Comparison of ENCODE assay signal across 1 cellular context in the genomic region with DNA sequence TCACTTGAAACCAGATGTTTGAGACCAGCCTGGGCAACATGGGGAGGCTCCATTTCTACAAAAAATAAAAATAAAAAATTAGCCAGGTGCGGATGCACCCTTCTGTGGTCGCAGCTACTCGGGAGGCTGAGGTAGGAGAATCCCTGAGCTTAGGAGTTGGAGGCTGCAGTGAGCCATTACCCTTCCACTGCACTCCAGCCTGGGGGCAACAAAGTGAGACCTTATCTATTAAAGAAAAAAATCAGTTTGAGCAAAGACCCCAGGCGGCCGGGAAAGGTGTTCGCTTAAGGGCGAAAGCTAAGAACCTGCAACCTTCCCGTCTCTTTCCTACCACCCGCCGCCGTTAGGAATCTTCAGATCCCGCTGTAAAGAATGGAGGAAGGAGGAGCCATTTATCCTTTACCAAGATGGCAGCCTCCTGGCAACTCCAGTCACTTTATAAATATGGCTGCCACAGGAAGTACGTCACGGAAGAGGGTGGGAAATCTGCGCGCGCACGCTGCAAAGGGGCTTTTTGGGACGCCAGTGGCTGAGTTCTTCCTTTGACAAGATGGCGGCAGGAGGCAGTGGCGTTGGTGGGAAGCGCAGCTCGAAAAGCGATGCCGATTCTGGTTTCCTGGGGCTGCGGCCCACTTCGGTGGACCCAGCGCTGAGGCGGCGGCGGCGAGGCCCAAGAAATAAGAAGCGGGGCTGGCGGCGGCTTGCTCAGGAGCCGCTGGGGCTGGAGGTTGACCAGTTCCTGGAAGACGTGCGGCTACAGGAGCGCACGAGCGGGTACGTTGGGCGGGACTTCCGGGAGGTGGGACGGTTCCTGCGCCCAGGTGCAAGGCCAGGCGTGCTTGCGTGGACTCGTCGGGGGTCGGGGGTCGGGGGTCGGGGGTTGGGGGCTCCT.
A peak's percentile ranks its signal among the peaks of the same experiment; 100 is the strongest.
TF ChIP-seq lines count a peak whose summit lies in the region.

A gene (plus strand): TSS at position 537 of the 892 bp plus-strand sequence. CDS start 14 bp downstream, at position 551.

TF ChIP-seq in K562, 482 proteins besides CTCF, POLR2A, EP300 and RAD21 (continued from another document and continues in another):
- TF ChIP-seq, protein P1, sequence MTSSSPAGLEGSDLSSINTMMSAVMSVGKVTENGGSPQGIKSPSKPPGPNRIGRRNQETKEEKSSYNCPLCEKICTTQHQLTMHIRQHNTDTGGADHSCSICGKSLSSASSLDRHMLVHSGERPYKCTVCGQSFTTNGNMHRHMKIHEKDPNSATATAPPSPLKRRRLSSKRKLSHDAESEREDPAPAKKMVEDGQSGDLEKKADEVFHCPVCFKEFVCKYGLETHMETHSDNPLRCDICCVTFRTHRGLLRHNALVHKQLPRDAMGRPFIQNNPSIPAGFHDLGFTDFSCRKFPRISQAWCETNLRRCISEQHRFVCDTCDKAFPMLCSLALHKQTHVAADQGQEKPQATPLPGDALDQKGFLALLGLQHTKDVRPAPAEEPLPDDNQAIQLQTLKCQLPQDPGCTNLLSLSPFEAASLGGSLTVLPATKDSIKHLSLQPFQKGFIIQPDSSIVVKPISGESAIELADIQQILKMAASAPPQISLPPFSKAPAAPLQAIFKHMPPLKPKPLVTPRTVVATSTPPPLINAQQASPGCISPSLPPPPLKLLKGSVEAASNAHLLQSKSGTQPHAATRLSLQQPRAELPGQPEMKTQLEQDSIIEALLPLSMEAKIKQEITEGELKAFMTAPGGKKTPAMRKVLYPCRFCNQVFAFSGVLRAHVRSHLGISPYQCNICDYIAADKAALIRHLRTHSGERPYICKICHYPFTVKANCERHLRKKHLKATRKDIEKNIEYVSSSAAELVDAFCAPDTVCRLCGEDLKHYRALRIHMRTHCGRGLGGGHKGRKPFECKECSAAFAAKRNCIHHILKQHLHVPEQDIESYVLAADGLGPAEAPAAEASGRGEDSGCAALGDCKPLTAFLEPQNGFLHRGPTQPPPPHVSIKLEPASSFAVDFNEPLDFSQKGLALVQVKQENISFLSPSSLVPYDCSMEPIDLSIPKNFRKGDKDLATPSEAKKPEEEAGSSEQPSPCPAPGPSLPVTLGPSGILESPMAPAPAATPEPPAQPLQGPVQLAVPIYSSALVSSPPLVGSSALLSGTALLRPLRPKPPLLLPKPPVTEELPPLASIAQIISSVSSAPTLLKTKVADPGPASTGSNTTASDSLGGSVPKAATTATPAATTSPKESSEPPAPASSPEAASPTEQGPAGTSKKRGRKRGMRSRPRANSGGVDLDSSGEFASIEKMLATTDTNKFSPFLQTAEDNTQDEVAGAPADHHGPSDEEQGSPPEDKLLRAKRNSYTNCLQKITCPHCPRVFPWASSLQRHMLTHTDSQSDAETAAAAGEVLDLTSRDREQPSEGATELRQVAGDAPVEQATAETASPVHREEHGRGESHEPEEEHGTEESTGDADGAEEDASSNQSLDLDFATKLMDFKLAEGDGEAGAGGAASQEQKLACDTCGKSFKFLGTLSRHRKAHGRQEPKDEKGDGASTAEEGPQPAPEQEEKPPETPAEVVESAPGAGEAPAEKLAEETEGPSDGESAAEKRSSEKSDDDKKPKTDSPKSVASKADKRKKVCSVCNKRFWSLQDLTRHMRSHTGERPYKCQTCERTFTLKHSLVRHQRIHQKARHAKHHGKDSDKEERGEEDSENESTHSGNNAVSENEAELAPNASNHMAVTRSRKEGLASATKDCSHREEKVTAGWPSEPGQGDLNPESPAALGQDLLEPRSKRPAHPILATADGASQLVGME (CRISPR knock-in tag; IDR thresholded peaks at IDR 0.05): 0 out of 2 replicates have a peak, but pooled peaks have one; percentile 31
- TF ChIP-seq, protein P2, sequence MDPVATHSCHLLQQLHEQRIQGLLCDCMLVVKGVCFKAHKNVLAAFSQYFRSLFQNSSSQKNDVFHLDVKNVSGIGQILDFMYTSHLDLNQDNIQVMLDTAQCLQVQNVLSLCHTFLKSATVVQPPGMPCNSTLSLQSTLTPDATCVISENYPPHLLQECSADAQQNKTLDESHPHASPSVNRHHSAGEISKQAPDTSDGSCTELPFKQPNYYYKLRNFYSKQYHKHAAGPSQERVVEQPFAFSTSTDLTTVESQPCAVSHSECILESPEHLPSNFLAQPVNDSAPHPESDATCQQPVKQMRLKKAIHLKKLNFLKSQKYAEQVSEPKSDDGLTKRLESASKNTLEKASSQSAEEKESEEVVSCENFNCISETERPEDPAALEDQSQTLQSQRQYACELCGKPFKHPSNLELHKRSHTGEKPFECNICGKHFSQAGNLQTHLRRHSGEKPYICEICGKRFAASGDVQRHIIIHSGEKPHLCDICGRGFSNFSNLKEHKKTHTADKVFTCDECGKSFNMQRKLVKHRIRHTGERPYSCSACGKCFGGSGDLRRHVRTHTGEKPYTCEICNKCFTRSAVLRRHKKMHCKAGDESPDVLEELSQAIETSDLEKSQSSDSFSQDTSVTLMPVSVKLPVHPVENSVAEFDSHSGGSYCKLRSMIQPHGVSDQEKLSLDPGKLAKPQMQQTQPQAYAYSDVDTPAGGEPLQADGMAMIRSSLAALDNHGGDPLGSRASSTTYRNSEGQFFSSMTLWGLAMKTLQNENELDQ (CRISPR knock-in tag; IDR thresholded peaks at IDR 0.05; ENCODE audit: borderline replicate concordance): no peak
- TF ChIP-seq, protein P3, sequence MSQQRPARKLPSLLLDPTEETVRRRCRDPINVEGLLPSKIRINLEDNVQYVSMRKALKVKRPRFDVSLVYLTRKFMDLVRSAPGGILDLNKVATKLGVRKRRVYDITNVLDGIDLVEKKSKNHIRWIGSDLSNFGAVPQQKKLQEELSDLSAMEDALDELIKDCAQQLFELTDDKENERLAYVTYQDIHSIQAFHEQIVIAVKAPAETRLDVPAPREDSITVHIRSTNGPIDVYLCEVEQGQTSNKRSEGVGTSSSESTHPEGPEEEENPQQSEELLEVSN (IDR thresholded peaks at IDR 0.05; ENCODE audit: borderline replicate concordance in 1 of 2, extremely low read depth in 1 of 2, insufficient read depth in 1 of 2, insufficient read length in 1 of 2, low read depth in 1 of 2, low read length in 1 of 2, poor library complexity in 1 of 2, severe bottlenecking in 1 of 2): peak in 1 of 2 experiments; percentile 20
- TF ChIP-seq TCF3 (CRISPR knock-in tag; IDR thresholded peaks at IDR 0.05) (peak; percentile 20; the same call in 1 of the 2 replicates), HCFC1 (IDR thresholded peaks at IDR 0.05; ENCODE audit: low read depth, low read length) (peak; percentile 94), TAL1 (IDR thresholded peaks at IDR 0.05) (no peak), NCOR1 (IDR thresholded peaks at IDR 0.05) (peak; percentile 36; the same call in 1 of the 2 replicates), ZKSCAN3 (CRISPR knock-in tag; IDR thresholded peaks at IDR 0.05) (no peak), NR2C2 (CRISPR knock-in tag; IDR thresholded peaks at IDR 0.05) (peak; percentile 25; the same call in 1 of the 2 replicates), NR2C2 (tag; IDR thresholded peaks at IDR 0.05) (peak; percentile 89), EHMT2 (IDR thresholded peaks at IDR 0.05) (peak; percentile 97), L3MBTL2 (IDR thresholded peaks at IDR 0.05) (peak; percentile 63; the same call in 1 of the 2 replicates), ATF7 (IDR thresholded peaks at IDR 0.05) (peak; percentile 84), PHF8 (IDR thresholded peaks at IDR 0.05; ENCODE audit: borderline replicate concordance, low read length) (peak; percentile 94), TBP (optimal IDR thresholded peaks at IDR 0.05; ENCODE audit: low read depth, low read length) (peak; percentile 95), MEIS2 (IDR thresholded peaks at IDR 0.05; ENCODE audit: partially characterized antibody) (peak; percentile 37), KLF1 (tag; IDR thresholded peaks at IDR 0.05) (no peak), SIN3B (IDR thresholded peaks at IDR 0.05; ENCODE audit: low read depth) (peak; percentile 93), ZKSCAN8 (CRISPR knock-in tag; IDR thresholded peaks at IDR 0.05) (no peak), TEAD2 (tag; IDR thresholded peaks at IDR 0.05) (no peak), ZFP1 (CRISPR knock-in tag; IDR thresholded peaks at IDR 0.05) (no peak), ELF2 (CRISPR knock-in tag; IDR thresholded peaks at IDR 0.05) (peak; percentile 28; the same call in 1 of the 2 replicates), GTF2F1 (IDR thresholded peaks at IDR 0.05; ENCODE audit: low read depth, low read length) (peak; percentile 61; the same call in 1 of the 2 replicates), SIX5 (IDR thresholded peaks at IDR 0.05; ENCODE audit: borderline replicate concordance in 1 of 2, insufficient read depth in 1 of 2, low read depth in 1 of 2, low read length in 2 of 2) (peak; percentile 84 to 92), THRAP3 (IDR thresholded peaks at IDR 0.05; ENCODE audit: borderline replicate concordance) (no peak), ZEB2 (IDR thresholded peaks at IDR 0.05) (no peak), RB1 (IDR thresholded peaks at IDR 0.05; ENCODE audit: low read depth) (peak; percentile 55; the same call in 1 of the 2 replicates), TAF7 (tag; IDR thresholded peaks at IDR 0.05) (peak; percentile 95), TARDBP (IDR thresholded peaks at IDR 0.05) (0 out of 2 replicates have a peak, but pooled peaks have one; percentile 22), DIDO1 (tag; IDR thresholded peaks at IDR 0.05; ENCODE audit: low read depth) (peak; percentile 84), NRF1 (conservative IDR thresholded peaks at IDR 0.05 in 1 of 2, IDR thresholded peaks at IDR 0.05 in 1 of 2) (peak; percentile 92 to 94), RBM22 (IDR thresholded peaks at IDR 0.05; ENCODE audit: low read depth, low read length, poor library complexity, severe bottlenecking) (peak; percentile 96), PRMT5 (CRISPR knock-in tag; IDR thresholded peaks at IDR 0.05) (no peak), JUND (IDR thresholded peaks at IDR 0.05; ENCODE audit: borderline replicate concordance, low read depth, low read length) (peak; percentile 15; the same call in 1 of the 2 replicates), JUND (tag; IDR thresholded peaks at IDR 0.05; ENCODE audit: borderline replicate concordance, low read depth, low read length) (peak; percentile 61; the same call in 2 of the 3 replicates), ZNF75A (CRISPR knock-in tag; IDR thresholded peaks at IDR 0.05) (no peak), FIP1L1 (IDR thresholded peaks at IDR 0.05; ENCODE audit: low read depth, low read length, poor library complexity, severe bottlenecking) (peak; percentile 89), KDM5B (IDR thresholded peaks at IDR 0.05; ENCODE audit: insufficient replicate concordance, low read depth, low read length) (peak; percentile 88), FUS (optimal IDR thresholded peaks at IDR 0.05; ENCODE audit: low read depth, low read length) (no peak), ESRRA (IDR thresholded peaks at IDR 0.05; ENCODE audit: borderline replicate concordance, low read depth) (peak; percentile 39; the same call in 1 of the 2 replicates)
- TF ChIP-seq, protein P4, sequence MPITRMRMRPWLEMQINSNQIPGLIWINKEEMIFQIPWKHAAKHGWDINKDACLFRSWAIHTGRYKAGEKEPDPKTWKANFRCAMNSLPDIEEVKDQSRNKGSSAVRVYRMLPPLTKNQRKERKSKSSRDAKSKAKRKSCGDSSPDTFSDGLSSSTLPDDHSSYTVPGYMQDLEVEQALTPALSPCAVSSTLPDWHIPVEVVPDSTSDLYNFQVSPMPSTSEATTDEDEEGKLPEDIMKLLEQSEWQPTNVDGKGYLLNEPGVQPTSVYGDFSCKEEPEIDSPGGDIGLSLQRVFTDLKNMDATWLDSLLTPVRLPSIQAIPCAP (CRISPR knock-in tag; IDR thresholded peaks at IDR 0.05; ENCODE audit: borderline replicate concordance): no peak
- TF ChIP-seq, protein P5, sequence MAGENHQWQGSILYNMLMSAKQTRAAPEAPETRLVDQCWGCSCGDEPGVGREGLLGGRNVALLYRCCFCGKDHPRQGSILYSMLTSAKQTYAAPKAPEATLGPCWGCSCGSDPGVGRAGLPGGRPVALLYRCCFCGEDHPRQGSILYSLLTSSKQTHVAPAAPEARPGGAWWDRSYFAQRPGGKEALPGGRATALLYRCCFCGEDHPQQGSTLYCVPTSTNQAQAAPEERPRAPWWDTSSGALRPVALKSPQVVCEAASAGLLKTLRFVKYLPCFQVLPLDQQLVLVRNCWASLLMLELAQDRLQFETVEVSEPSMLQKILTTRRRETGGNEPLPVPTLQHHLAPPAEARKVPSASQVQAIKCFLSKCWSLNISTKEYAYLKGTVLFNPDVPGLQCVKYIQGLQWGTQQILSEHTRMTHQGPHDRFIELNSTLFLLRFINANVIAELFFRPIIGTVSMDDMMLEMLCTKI (IDR thresholded peaks at IDR 0.05; ENCODE audit: partially characterized antibody): no peak
- TF ChIP-seq, protein P6, sequence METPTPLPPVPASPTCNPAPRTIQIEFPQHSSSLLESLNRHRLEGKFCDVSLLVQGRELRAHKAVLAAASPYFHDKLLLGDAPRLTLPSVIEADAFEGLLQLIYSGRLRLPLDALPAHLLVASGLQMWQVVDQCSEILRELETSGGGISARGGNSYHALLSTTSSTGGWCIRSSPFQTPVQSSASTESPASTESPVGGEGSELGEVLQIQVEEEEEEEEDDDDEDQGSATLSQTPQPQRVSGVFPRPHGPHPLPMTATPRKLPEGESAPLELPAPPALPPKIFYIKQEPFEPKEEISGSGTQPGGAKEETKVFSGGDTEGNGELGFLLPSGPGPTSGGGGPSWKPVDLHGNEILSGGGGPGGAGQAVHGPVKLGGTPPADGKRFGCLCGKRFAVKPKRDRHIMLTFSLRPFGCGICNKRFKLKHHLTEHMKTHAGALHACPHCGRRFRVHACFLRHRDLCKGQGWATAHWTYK (CRISPR knock-in tag; IDR thresholded peaks at IDR 0.05): peak; percentile 64; the same call in 1 of the 2 replicates
- TF ChIP-seq, protein P7, sequence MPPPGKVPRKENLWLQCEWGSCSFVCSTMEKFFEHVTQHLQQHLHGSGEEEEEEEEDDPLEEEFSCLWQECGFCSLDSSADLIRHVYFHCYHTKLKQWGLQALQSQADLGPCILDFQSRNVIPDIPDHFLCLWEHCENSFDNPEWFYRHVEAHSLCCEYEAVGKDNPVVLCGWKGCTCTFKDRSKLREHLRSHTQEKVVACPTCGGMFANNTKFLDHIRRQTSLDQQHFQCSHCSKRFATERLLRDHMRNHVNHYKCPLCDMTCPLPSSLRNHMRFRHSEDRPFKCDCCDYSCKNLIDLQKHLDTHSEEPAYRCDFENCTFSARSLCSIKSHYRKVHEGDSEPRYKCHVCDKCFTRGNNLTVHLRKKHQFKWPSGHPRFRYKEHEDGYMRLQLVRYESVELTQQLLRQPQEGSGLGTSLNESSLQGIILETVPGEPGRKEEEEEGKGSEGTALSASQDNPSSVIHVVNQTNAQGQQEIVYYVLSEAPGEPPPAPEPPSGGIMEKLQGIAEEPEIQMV (tag; conservative IDR thresholded peaks at IDR 0.05; ENCODE audit: low read depth): peak; percentile 57; the same call in 1 of the 2 replicates
